10 cellular contexts compared by ENCODE assay signal in genomic region chr5:68265347-68265746, GRCh38. TPM values are rescaled to one million over a fixed set of nuclear protein-coding genes. Genes with fewer than 3 reads are reported as not detected.
DNase-seq lines count a peak whose midpoint lies in the region; ATAC-seq and TF ChIP-seq lines count a peak whose summit lies in the region.
"Had no signal": no experiment of that assay in that cellular context is flagged by ENCODE, and none has a peak within 500 bp of the region (broad histone marks: within the 10 kb centered on the region; RNA-seq: fewer than 3 reads in every experiment).

No MANE protein-coding gene starts in this region.

- no peaks in the 10 kb centered on the region for H3K9me2 ChIP-seq in Loucy (replicated peaks; ENCODE audit: low read depth, low read length)

- peak overlapping the region; percentile 76 to 84 for H3K27ac ChIP-seq in breast epithelium
- peak overlapping the region; percentile 70 to 77 for H3K27ac ChIP-seq in liver (ENCODE audit: low read depth in 1 of 2, low read length in 2 of 2)
- peak overlapping the region; percentile 41 to 80 (median 68) for H3K27ac ChIP-seq in stomach

- ATAC-seq in GM19467 (IDR thresholded peaks at IDR 0.05; ENCODE audit: unreplicated experiment), result no peak

- H4K20me1 ChIP-seq in Loucy (ENCODE audit: insufficient read depth, low read length, poor library complexity, severe bottlenecking), result peaks cover 72% of the 10 kb centered on the region

- H2AFZ ChIP-seq in Loucy (ENCODE audit: low read length), result no peak overlapping the region

- H3K9me3 ChIP-seq in Loucy (ENCODE audit: insufficient read depth, low read depth, low read length) (no peaks in the 10 kb centered on the region), breast epithelium (no peaks in the 10 kb centered on the region), liver (ENCODE audit: control insufficient read depth in 4 of 4, low read length in 3 of 4) (no peaks in the 10 kb centered on the region), stomach (no peaks in the 10 kb centered on the region)

- peaks cover 13% of the 10 kb centered on the region for H3F3A ChIP-seq in Loucy (ENCODE audit: low read depth)

- DNase-seq in breast epithelium (ENCODE audit: low spot score in 2 of 2) (no peak), stomach (no peak), pons (ENCODE audit: low spot score) (no peak), T-helper 9 cell (no peak), DMS153 treated with DMSO at 0.1 percent for 48 hours (lab: John Stamatoyannopoulos, UW; ENCODE audit: unreplicated experiment) (no peak)
- DNase-seq: endodermal cell, NCI-H345 had no signal

- H3K27me3 ChIP-seq in Loucy (ENCODE audit: insufficient read depth, low read length, poor library complexity, severe bottlenecking), result no peaks in the 10 kb centered on the region
- no peaks in the 10 kb centered on the region for H3K27me3 ChIP-seq in breast epithelium
- H3K27me3 ChIP-seq in liver (ENCODE audit: control insufficient read depth in 4 of 4, insufficient read depth in 4 of 4, low read length in 3 of 4), result no peaks in the 10 kb centered on the region
- H3K27me3 ChIP-seq in stomach, result no peaks in the 10 kb centered on the region

- no peak for TF ChIP-seq EP300 in stomach (IDR thresholded peaks at IDR 0.05)

- H3K4me1 ChIP-seq in Loucy (ENCODE audit: insufficient read depth, low read length, poor library complexity, severe bottlenecking) (peaks cover 82% of the 10 kb centered on the region), breast epithelium (peaks cover 13 to 28% of the 10 kb centered on the region in 2 donors), liver (ENCODE audit: control insufficient read depth in 4 of 4, insufficient read depth in 4 of 4, low read length in 3 of 4) (peaks cover 16 to 68% (median 61%) of the 10 kb centered on the region in 4 donors), stomach (peaks cover 55 to 92% (median 73%) of the 10 kb centered on the region in 4 donors)

- H3K4me3 ChIP-seq in Loucy (ENCODE audit: low read length, poor library complexity, severe bottlenecking), result no peak overlapping the region
- H3K4me3 ChIP-seq in breast epithelium, result peak overlapping the region in 1 of 3 donors; percentile 9
- no peak overlapping the region for H3K4me3 ChIP-seq in liver (ENCODE audit: low read depth in 1 of 3, low read length in 3 of 3)
- H3K4me3 ChIP-seq in stomach, result no peak overlapping the region

- TF ChIP-seq RAD21 in liver (IDR thresholded peaks at IDR 0.05), result no peak

- TF ChIP-seq CTCF in Loucy (conservative IDR thresholded peaks at IDR 0.05; ENCODE audit: low read length), result no peak
- no peak for TF ChIP-seq CTCF in breast epithelium (IDR thresholded peaks at IDR 0.05)
- no peak for TF ChIP-seq CTCF in liver (IDR thresholded peaks at IDR 0.05; ENCODE audit: low read depth, low read length, missing input control)
- no peak for TF ChIP-seq CTCF in stomach (IDR thresholded peaks at IDR 0.05)

- peak overlapping the region; percentile 28 for H3K4me2 ChIP-seq in Loucy (ENCODE audit: low read depth, low read length, poor library complexity, severe bottlenecking)

- peaks cover 93% of the 10 kb centered on the region for H3K79me2 ChIP-seq in Loucy (ENCODE audit: insufficient read depth, low read length)

- TF ChIP-seq POLR2A in breast epithelium (IDR thresholded peaks at IDR 0.05) (no peak), stomach (IDR thresholded peaks at IDR 0.05) (no peak)

- 20% methylated on average over 2 of the region's 2 CpGs for WGBS in liver
- 27 to 44% (median 41%) methylated on average over 2 of the region's 2 CpGs for WGBS in stomach, 5 donors

- intact Hi-C loops in breast epithelium (cut with DNase I; ENCODE audit: low total_unique reads) (no loop called here), stomach (cut with DNase I; ENCODE audit: low total_unique reads) (no loop called here)

- H3K9ac ChIP-seq in Loucy (ENCODE audit: low read depth, low read length, poor library complexity, severe bottlenecking) (no peak overlapping the region), liver (ENCODE audit: low read depth in 1 of 2, low read length in 2 of 2) (no peak overlapping the region)

- H3K36me3 ChIP-seq in Loucy (ENCODE audit: insufficient read depth, low read length) (peaks cover 15% of the 10 kb centered on the region; the same call in 1 of the 2 replicates), breast epithelium (no peaks in the 10 kb centered on the region), liver (ENCODE audit: control insufficient read depth in 4 of 4, insufficient read depth in 3 of 4, low read depth in 1 of 4, low read length in 3 of 4) (peaks cover 0 to 4% (median 0%) of the 10 kb centered on the region in 4 donors), stomach (no peaks in the 10 kb centered on the region)

TF ChIP-seq in liver, 16 proteins besides CTCF, POLR2A, EP300 and RAD21:
- TF ChIP-seq RXRA (IDR thresholded peaks at IDR 0.05), result peak in 1 of 2 donors; percentile 10
- TF ChIP-seq NR2F2 (IDR thresholded peaks at IDR 0.05), result peak; percentile 14
- no peak for TF ChIP-seq ZBTB33 (IDR thresholded peaks at IDR 0.05)

RNA-seq across cellular contexts. Expression of gene PIK3R1, which starts 49.8 kb away (rescaled TPM):
- total RNA-seq in breast epithelium (100 to 1,000 TPM; 193 to 429 (median 275) TPM), liver (100 to 1,000 TPM in 1 of 2 donors, 10 to 100 TPM in 1; 53.1 to 123 TPM), stomach (100 to 1,000 TPM in 3 of 5 donors, 10 to 100 TPM in 2; 45.2 to 280 (median 115) TPM)
- polyA plus RNA-seq in liver (10 to 100 TPM; 22.6 to 41.5 TPM), stomach (10 to 100 TPM in 2 of 3 donors, 1 to 10 TPM in 1; 9.2 to 10.5 (median 10.1) TPM)
